In the genomic region with DNA sequence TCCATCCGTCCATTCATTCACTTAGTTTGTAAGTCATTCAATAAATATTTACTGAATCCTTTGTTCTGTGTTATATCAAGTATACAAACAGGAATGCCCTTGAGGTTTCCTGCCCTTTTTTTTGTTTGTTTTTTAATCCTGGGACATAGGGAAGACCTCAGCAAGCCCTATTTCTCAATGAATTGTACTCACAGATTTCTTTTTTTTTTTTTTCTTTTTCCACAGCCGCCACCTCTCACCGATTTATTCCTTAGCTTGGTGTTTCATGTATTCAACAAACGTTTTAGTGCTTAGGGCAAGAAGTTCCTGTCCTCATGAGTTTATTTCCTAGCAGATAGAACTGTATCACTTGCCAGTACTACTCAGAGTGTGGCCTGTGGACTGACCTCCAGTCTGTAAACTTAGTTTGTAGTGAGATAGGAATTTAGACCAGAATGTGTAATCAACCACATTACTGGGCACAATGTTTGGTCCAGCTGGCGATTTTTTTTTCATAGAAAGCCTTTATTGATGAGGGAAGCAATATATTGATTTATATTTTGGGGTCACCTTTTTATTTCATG, we compare ENCODE assay signal across 14 cellular contexts. TPM values are rescaled to one million over a fixed set of nuclear protein-coding genes. Genes with fewer than 3 reads are reported as not detected.
DNase-seq lines count a peak whose midpoint lies in the region; ATAC-seq, FAIRE-seq and TF ChIP-seq lines count a peak whose summit lies in the region.
"Had no signal": no experiment of that assay in that cellular context is flagged by ENCODE, and none has a peak within 500 bp of the region (broad histone marks: within the 10 kb centered on the region; RNA-seq: fewer than 3 reads in every experiment).

No MANE protein-coding gene starts in this region.

- H3K4me3 ChIP-seq in astrocyte (ENCODE audit: insufficient read depth, low read depth, low read length) (no peak overlapping the region), gastrocnemius medialis (no peak overlapping the region)

- intact Hi-C loops in left ventricle myocardium superior (cut with micrococcal nuclease) = loop anchor here (10.0 kb wide), 1 partner anchor 49 kb away; no protein-coding TSS in a partner anchor
- intact Hi-C loops in gastrocnemius medialis (cut with DNase I; ENCODE audit: low total_unique reads) = no loop called here

- no peaks in the 10 kb centered on the region for H3K79me2 ChIP-seq in astrocyte (ENCODE audit: insufficient read depth, low read length)

- no peak overlapping the region for H3K4me2 ChIP-seq in astrocyte (ENCODE audit: low read length)

- no peaks in the 10 kb centered on the region for H3K27me3 ChIP-seq in astrocyte (ENCODE audit: insufficient read depth, low read length)
- no peaks in the 10 kb centered on the region for H3K27me3 ChIP-seq in gastrocnemius medialis

- H3K27me3 Mint-ChIP-seq in astrocyte (ENCODE audit: low read depth, unreplicated experiment) = no peaks in the 10 kb centered on the region

- in situ Hi-C loops in gastrocnemius medialis (cut with MboI; ENCODE audit: low sequenced_read_pairs in 4 of 4) = loop anchor here in 2 of 4 donors (25.0 kb wide), 1 partner anchor 191 kb away; no protein-coding TSS in a partner anchor
- in situ Hi-C loops in GM13977 (cut with MboI; ENCODE audit: low pct_unique_long_range_greater_than_20kb, low sequenced_read_pairs, unreplicated experiment) = no loop called here

- no peak overlapping the region for H3K4me3 Mint-ChIP-seq in astrocyte (ENCODE audit: unreplicated experiment)
- H3K4me3 Mint-ChIP-seq: activated T-cell treated with anti-CD3 and anti-CD28 coated beads, Interleukin-2, amount 50 U/mL, for 4 hours; T-helper 1 cell treated with Interleukin-12 subunit alpha and Interleukin-12 subunit beta and Interleukin-4 antibody, amounts not matched to agents 30 μg/mL and 1 μg/mL, for 36 hours had no signal

- peak overlapping the region; percentile 36 for H3K27ac Mint-ChIP-seq in astrocyte (ENCODE audit: unreplicated experiment)
- H3K27ac Mint-ChIP-seq: T-helper 1 cell treated with Interleukin-12 subunit alpha and Interleukin-12 subunit beta and Interleukin-4 antibody, amounts not matched to agents 30 μg/mL and 1 μg/mL, for 36 hours had no signal

- H3K4me1 ChIP-seq in astrocyte (ENCODE audit: insufficient read depth, low read length) (peaks cover 7% of the 10 kb centered on the region), gastrocnemius medialis (peaks cover 22 to 37% of the 10 kb centered on the region in 2 donors)

- peak; percentile 63 for DNase-seq in H4 (ENCODE audit: low spot score)
- DNase-seq in astrocyte (ENCODE audit: low read depth) = peak; percentile 71
- DNase-seq in left ventricle myocardium superior = no peak
- no peak for DNase-seq in gastrocnemius medialis
- DNase-seq in NCI-H2196 treated with DMSO at 0.1 percent for 48 hours (lab: John Stamatoyannopoulos, UW; ENCODE audit: unreplicated experiment) = no peak
- DNase-seq in GM13977 (ENCODE audit: low spot score) = no peak
- DNase-seq: activated T-cell treated with anti-CD3 and anti-CD28 coated beads, Interleukin-2, amount 50 U/mL, for 4 hours; amygdala; effector CD8-positive, alpha-beta T cell; left colon; MV-4-11 had no signal

- no peaks in the 10 kb centered on the region for H3K9me3 Mint-ChIP-seq in astrocyte (ENCODE audit: unreplicated experiment)
- H3K9me3 Mint-ChIP-seq: activated T-cell treated with anti-CD3 and anti-CD28 coated beads, Interleukin-2, amount 50 U/mL, for 4 hours; T-helper 1 cell treated with Interleukin-12 subunit alpha and Interleukin-12 subunit beta and Interleukin-4 antibody, amounts not matched to agents 30 μg/mL and 1 μg/mL, for 36 hours had no signal

- H4K20me1 ChIP-seq in astrocyte (ENCODE audit: insufficient read depth, low read length) = peaks cover 3% of the 10 kb centered on the region

- H3K27ac ChIP-seq in astrocyte (ENCODE audit: low read depth, low read length) (no peak overlapping the region), gastrocnemius medialis (peak overlapping the region; percentile 85 to 92 (median 88))

- TF ChIP-seq POLR2A in gastrocnemius medialis (IDR thresholded peaks at IDR 0.05) = no peak

- H3K4me1 Mint-ChIP-seq in astrocyte (ENCODE audit: low read depth, unreplicated experiment) = peaks cover 28% of the 10 kb centered on the region

- no peak for FAIRE-seq in astrocyte (lab: Jason Lieb, UNC)

- H2AFZ ChIP-seq in astrocyte (ENCODE audit: low read depth, low read length) = no peak overlapping the region

- TF ChIP-seq CTCF in astrocyte (IDR thresholded peaks at IDR 0.05; ENCODE audit: insufficient read depth, low read depth, low read length) (no peak), gastrocnemius medialis (IDR thresholded peaks at IDR 0.05 in 4 of 5, conservative IDR thresholded peaks at IDR 0.05 in 1 of 5) (no peak), GM13977 (IDR thresholded peaks at IDR 0.05; ENCODE audit: extremely low read depth, insufficient read depth, missing control alignments) (no peak)

- ATAC-seq in left ventricle myocardium superior (peak; percentile 47), gastrocnemius medialis (peak in 1 of 2 donors; percentile 28), GM18861 (IDR thresholded peaks at IDR 0.05; ENCODE audit: unreplicated experiment) (no peak), GM18907 (IDR thresholded peaks at IDR 0.05; ENCODE audit: unreplicated experiment) (no peak)
- ATAC-seq: activated T-cell treated with anti-CD3 and anti-CD28 coated beads, Interleukin-2, amount 50 U/mL, for 4 hours; left colon had no signal

- no peak overlapping the region for H3K9ac ChIP-seq in astrocyte (ENCODE audit: low read length)

- H3K36me3 Mint-ChIP-seq in astrocyte (ENCODE audit: low read depth, unreplicated experiment) = peaks cover 28% of the 10 kb centered on the region

- H3K36me3 ChIP-seq in astrocyte (ENCODE audit: insufficient read depth, low read length) = peaks cover 43% of the 10 kb centered on the region
- H3K36me3 ChIP-seq in gastrocnemius medialis = peaks cover 3 to 81% of the 10 kb centered on the region in 2 donors

- H3K9me3 ChIP-seq in astrocyte (ENCODE audit: insufficient read depth, low read depth, low read length) (no peaks in the 10 kb centered on the region), gastrocnemius medialis (no peaks in the 10 kb centered on the region)

RNA-seq across cellular contexts. Expression of gene C5orf47, which starts 35.4 kb away (rescaled TPM):
- total RNA-seq in H4 (2014; rRNA removed; shearing (Covaris generic)) = not detected in 2 replicates
- total RNA-seq in astrocyte (not detected in 2 replicates), left ventricle myocardium superior (not detected), gastrocnemius medialis (under 1 TPM in 1 of 4 donors, not detected in 3; 0.61 TPM)
- total RNA-seq: activated T-cell treated with anti-CD3 and anti-CD28 coated beads, Interleukin-2, amount 50 U/mL, for 4 hours; left colon had no signal

Comparison
In these comparisons a context has a peak if more than half of its experiments do, and no peak if none do; other contexts are left out.
1. DNase-seq: peak in H4 (single experiment) and astrocyte (single experiment); none in left ventricle myocardium superior (single experiment), gastrocnemius medialis (0 of 2), NCI-H2196 treated with DMSO at 0.1 percent for 48 hours (single experiment) and GM13977 (single experiment).